In genomic region chr12:131682511-131682895, GRCh38 we compare ENCODE assay signal across 12 cellular contexts. TPM values are rescaled to one million over a fixed set of nuclear protein-coding genes. Genes with fewer than 3 reads are reported as not detected.
A peak's percentile ranks its signal among the peaks of the same experiment; 100 is the strongest.
DNase-seq lines count a peak whose midpoint lies in the region; TF ChIP-seq lines count a peak whose summit lies in the region.
"Had no signal": no experiment of that assay in that cellular context is flagged by ENCODE, and none has a peak within 500 bp of the region (broad histone marks: within the 10 kb centered on the region; RNA-seq: fewer than 3 reads in every experiment).

No MANE protein-coding gene starts in this region.

- no peak overlapping the region for H2BK20ac ChIP-seq in H9 (ENCODE audit: low read depth, low read length, poor library complexity, severe bottlenecking)

- TF ChIP-seq CTCF in H9 (conservative IDR thresholded peaks at IDR 0.05) = no peak

- H2AK5ac ChIP-seq in H9 (ENCODE audit: insufficient read length, low read length) = no peak overlapping the region
- H2AK5ac ChIP-seq in mesendoderm (ENCODE audit: low read length) = peak overlapping the region; percentile 90

- H3K4me2 ChIP-seq in H9 (ENCODE audit: insufficient read depth, insufficient read length, low read length) (peak overlapping the region; percentile 28), mesendoderm (ENCODE audit: low read length) (no peak overlapping the region)

- H3K27ac ChIP-seq in H9 (ENCODE audit: insufficient read length, low read depth, low read length) = no peak overlapping the region
- no peak overlapping the region for H3K27ac ChIP-seq in mesendoderm (ENCODE audit: low read depth, low read length)
- H3K27ac ChIP-seq: esophagus muscularis mucosa had no signal

- H3K4me3 Mint-ChIP-seq in H9 = peak overlapping the region; percentile 5 to 19; a peak in 3 of 5 replicates
- H3K4me3 Mint-ChIP-seq: neural crest cell had no signal

- H2BK5ac ChIP-seq in H9 (ENCODE audit: insufficient read length, low read length) (no peak overlapping the region), mesendoderm (ENCODE audit: low read length) (peak overlapping the region; percentile 39)

- H2BK120ac ChIP-seq in H9 (ENCODE audit: low read depth, low read length, poor library complexity, severe bottlenecking) (no peak overlapping the region), mesendoderm (ENCODE audit: low read depth, low read length) (no peak overlapping the region)

- no peaks in the 10 kb centered on the region for H3K23me2 ChIP-seq in H9 (ENCODE audit: insufficient read length, low read depth, low read length, poor library complexity, severe bottlenecking)

- no peak overlapping the region for H3T11ph ChIP-seq in H9 (ENCODE audit: low read length)

- H3K23ac ChIP-seq in H9 (ENCODE audit: insufficient read length, low read depth, low read length) (no peak overlapping the region), mesendoderm (ENCODE audit: low read length) (no peak overlapping the region)

- 100% methylated on average over 1 of the region's 10 CpGs for WGBS in H9 (ENCODE audit: extremely low coverage, insufficient read length, low lambda C conversion rate)
- WGBS in mesendoderm (ENCODE audit: extremely low coverage, insufficient coverage, low lambda C conversion rate) = 100% methylated on average over 1 of the region's 10 CpGs

- peaks cover 8% of the 10 kb centered on the region for H3K27me3 Mint-ChIP-seq in H9 (ENCODE audit: low read depth)

- H4K91ac ChIP-seq in H9 (ENCODE audit: insufficient read length, low read depth, low read length) = no peak overlapping the region

- H3K18ac ChIP-seq in H9 (ENCODE audit: insufficient read length, low read depth, low read length) (no peak overlapping the region), mesendoderm (ENCODE audit: low read length) (no peak overlapping the region)

- H3K36me3 ChIP-seq in ES-I3 (ENCODE audit: insufficient read depth, low read length) = no peaks in the 10 kb centered on the region
- H3K36me3 ChIP-seq in mesendoderm (ENCODE audit: control insufficient read depth, insufficient read depth, low read length) = no peaks in the 10 kb centered on the region
- H3K36me3 ChIP-seq: esophagus muscularis mucosa had no signal

- 0 out of 2 replicates have a peak overlapping the region, but pooled peaks have one; percentile 18 for H3K14ac ChIP-seq in H9 (ENCODE audit: insufficient read depth, low read length)

- no peak overlapping the region for H3K4ac ChIP-seq in H9 (ENCODE audit: low read depth, low read length)
- no peak overlapping the region for H3K4ac ChIP-seq in mesendoderm (ENCODE audit: low read depth, low read length)

- DNase-seq in H9 (no peak), T-helper 9 cell (peak; percentile 18), mesendoderm (no peak), inferior parietal cortex (ENCODE audit: extremely low spot score) (no peak), NCI-H226 (no peak), putamen (ENCODE audit: low spot score) (no peak)
- DNase-seq in stimulated activated CD4-positive, alpha-beta T cell treated with anti-CD3 and anti-CD28 coated beads, Interleukin-2, amount 100 ng/mL, for 48 hours = no peak
- DNase-seq: NCI-H1105 treated with DMSO at 0.1 percent for 48 hours; NK-92 treated with Interleukin-12 subunit alpha and Interleukin-12 subunit beta, amount 100 ng/mL, for 24 hours had no signal

- H3K9me3 Mint-ChIP-seq in H9 = no peaks in the 10 kb centered on the region; a peak in 1 of 5 replicates

- H3K9ac ChIP-seq in ES-I3 (ENCODE audit: low read depth, low read length) (peak overlapping the region; percentile 16; the same call in 1 of the 2 replicates), H9 (ENCODE audit: extremely low read depth, insufficient read length, low read length) (no peak overlapping the region), mesendoderm (ENCODE audit: low read length) (no peak overlapping the region)

- H2BK15ac ChIP-seq in H9 (ENCODE audit: low read depth, low read length) (no peak overlapping the region), mesendoderm (replicated peaks; ENCODE audit: low read depth) (no peak overlapping the region)

- H3K9me3 ChIP-seq in ES-I3 (ENCODE audit: control insufficient read depth, insufficient read depth, low read length) (no peaks in the 10 kb centered on the region), H9 (ENCODE audit: control insufficient read depth, low read depth, low read length) (no peaks in the 10 kb centered on the region)
- H3K9me3 ChIP-seq: esophagus muscularis mucosa had no signal

- H3K79me1 ChIP-seq in H9 (ENCODE audit: insufficient read depth, low read depth, low read length, poor library complexity, severe bottlenecking) (no peaks in the 10 kb centered on the region), mesendoderm (ENCODE audit: low read length) (no peaks in the 10 kb centered on the region)

- no peaks in the 10 kb centered on the region; a peak in 2 of 7 replicates for H3K36me3 Mint-ChIP-seq in H9 (ENCODE audit: insufficient read depth in 1 of 3, low read depth in 3 of 3)

- H3K4me1 ChIP-seq in ES-I3 (ENCODE audit: insufficient read depth, low read length) (peaks cover 13% of the 10 kb centered on the region; the same call in 1 of the 2 replicates), H9 (ENCODE audit: insufficient read depth, low read length) (peaks cover 3% of the 10 kb centered on the region; the same call in 1 of the 2 replicates), mesendoderm (ENCODE audit: control insufficient read depth, low read depth, low read length) (peaks cover 2% of the 10 kb centered on the region)
- H3K4me1 ChIP-seq: esophagus muscularis mucosa had no signal

- H3K4me1 Mint-ChIP-seq in H9 = peaks cover 25 to 27% of the 10 kb centered on the region in 2 experiments

- H4K8ac ChIP-seq in H9 (replicated peaks; ENCODE audit: insufficient read length, low read depth, low read length) (no peak overlapping the region), mesendoderm (ENCODE audit: low read depth, low read length) (no peak overlapping the region)

- no peaks in the 10 kb centered on the region for H4K20me1 ChIP-seq in H9 (ENCODE audit: control insufficient read depth, insufficient read depth, insufficient read length)

- H2BK12ac ChIP-seq in H9 (ENCODE audit: insufficient read length, low read depth, low read length) = no peak overlapping the region

- H2AFZ ChIP-seq in H9 (ENCODE audit: low read length) = no peak overlapping the region

- H3K27ac Mint-ChIP-seq in H9 = peak overlapping the region in 1 of 3 experiments; percentile 2; a peak in 3 of 7 replicates

- no peak overlapping the region for H3K56ac ChIP-seq in H9 (ENCODE audit: insufficient read length, low read depth, low read length)
- peak overlapping the region; percentile 75 for H3K56ac ChIP-seq in mesendoderm (ENCODE audit: low read length)

- no peak overlapping the region for H3K4me3 ChIP-seq in mesendoderm (ENCODE audit: low read length)
- H3K4me3 ChIP-seq: esophagus muscularis mucosa had no signal

- H3K79me2 ChIP-seq in H9 (ENCODE audit: insufficient read depth, low read length) (no peaks in the 10 kb centered on the region), mesendoderm (ENCODE audit: control insufficient read depth, insufficient read depth, low read length) (no peaks in the 10 kb centered on the region)

- H4K5ac ChIP-seq in H9 (ENCODE audit: insufficient read length, low read depth, low read length) (no peak overlapping the region), mesendoderm (ENCODE audit: low read length) (no peak overlapping the region)

- H3K27me3 ChIP-seq in H9 (ENCODE audit: insufficient read depth, low read length) (no peaks in the 10 kb centered on the region), mesendoderm (ENCODE audit: insufficient read depth, low read length, poor library complexity) (no peaks in the 10 kb centered on the region)

RNA-seq across cellular contexts. Expression of gene SFSWAP, which starts 28.4 kb away (rescaled TPM):
- total RNA-seq in H9 (2021) = 44.2 and 48.1 TPM in 2 replicates
- 41.8 TPM for polyA plus RNA-seq in mesendoderm (2013, experiment 1 of 2)
- polyA plus RNA-seq in mesendoderm (2013, experiment 2 of 2) = 41.7 TPM
